Comparison of ENCODE assay signal across 21 cellular contexts in the genomic region with DNA sequence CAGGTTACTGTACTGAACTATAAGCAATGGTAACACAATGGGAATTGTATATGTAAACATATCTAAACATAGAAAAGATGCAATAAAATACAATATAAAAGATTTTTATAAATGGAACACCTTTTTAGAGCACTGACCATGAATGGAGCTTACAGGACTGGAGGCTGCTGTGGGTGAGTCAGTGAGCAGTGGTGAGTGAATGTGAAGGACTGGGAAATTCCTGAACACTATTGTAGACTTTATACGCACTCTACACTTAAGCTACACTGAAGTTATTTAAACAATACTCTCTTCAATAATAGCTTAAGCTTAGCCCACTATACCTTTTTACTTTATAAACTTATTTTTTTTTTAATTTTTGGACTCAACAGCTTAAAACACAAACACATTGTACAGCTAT.
"Had no signal": no experiment of that assay in that cellular context is flagged by ENCODE, and none has a peak within 500 bp of the region (broad histone marks: within the 10 kb centered on the region; RNA-seq: fewer than 3 reads in every experiment).

No MANE protein-coding gene starts in this region.

- H3K4me3 Mint-ChIP-seq: activated CD8-positive, alpha-beta memory T cell treated with anti-CD3 and anti-CD28 coated beads, Interleukin-2, amount 10 ng/mL, durations not matched to agents 7 days and 5 days; activated naive CD8-positive, alpha-beta T cell treated with anti-CD3 and anti-CD28 coated beads for 36 hours; activated T-cell treated with anti-CD3 and anti-CD28 coated beads, Interleukin-2, amount 50 U/mL, for 4 hours; central memory CD8-positive, alpha-beta T cell; memory B cell; natural killer cell treated with Interleukin-12 subunit alpha and Interleukin-12 subunit beta and Interleukin-15 and Interleukin-18, amount 100 ng/mL, for 72 hours; stimulated activated effector memory CD8-positive, alpha-beta T cell treated with anti-CD3 and anti-CD28 coated beads, Interleukin-12 subunit alpha, Interleukin-12 subunit beta, amount 100 ng/mL, for 72 hours; T-helper 2 cell treated with Interferon-gamma antibody and Interleukin-4, amounts not matched to agents 5 μg/mL and 100 μg/mL, for 36 hours had no signal

- H3K36me3 Mint-ChIP-seq: memory B cell; natural killer cell treated with Interleukin-12 subunit alpha and Interleukin-12 subunit beta and Interleukin-15 and Interleukin-18, amount 100 ng/mL, for 72 hours; stimulated activated effector memory CD8-positive, alpha-beta T cell treated with anti-CD3 and anti-CD28 coated beads, Interleukin-12 subunit alpha, Interleukin-12 subunit beta, amount 100 ng/mL, for 72 hours had no signal

- H3K9me3 Mint-ChIP-seq: activated naive CD8-positive, alpha-beta T cell treated with anti-CD3 and anti-CD28 coated beads for 36 hours; activated T-cell treated with anti-CD3 and anti-CD28 coated beads, Interleukin-2, amount 50 U/mL, for 4 hours; central memory CD8-positive, alpha-beta T cell; natural killer cell treated with Interleukin-12 subunit alpha and Interleukin-12 subunit beta and Interleukin-15 and Interleukin-18, amount 100 ng/mL, for 72 hours; stimulated activated effector memory CD8-positive, alpha-beta T cell treated with anti-CD3 and anti-CD28 coated beads, Interleukin-12 subunit alpha, Interleukin-12 subunit beta, amount 100 ng/mL, for 72 hours; T-helper 2 cell treated with Interferon-gamma antibody and Interleukin-4, amounts not matched to agents 5 μg/mL and 100 μg/mL, for 36 hours had no signal

- H3K4me1 ChIP-seq: right lobe of liver, tibial artery, uterus had no signal

- H3K36me3 ChIP-seq: right lobe of liver, tibial artery, uterus had no signal

- H3K27me3 Mint-ChIP-seq: activated CD8-positive, alpha-beta memory T cell treated with anti-CD3 and anti-CD28 coated beads, Interleukin-2, amount 10 ng/mL, durations not matched to agents 7 days and 5 days; activated naive CD8-positive, alpha-beta T cell treated with anti-CD3 and anti-CD28 coated beads for 36 hours; central memory CD8-positive, alpha-beta T cell; memory B cell; natural killer cell treated with Interleukin-12 subunit alpha and Interleukin-12 subunit beta and Interleukin-15 and Interleukin-18, amount 100 ng/mL, for 72 hours had no signal

- H3K27ac ChIP-seq: epithelial cell of prostate, right lobe of liver, tibial artery, uterus had no signal

- H3K27me3 ChIP-seq: right lobe of liver, tibial artery, uterus had no signal

- H3K4me1 Mint-ChIP-seq: central memory CD8-positive, alpha-beta T cell; memory B cell had no signal

- H3K27ac Mint-ChIP-seq: activated CD8-positive, alpha-beta memory T cell treated with anti-CD3 and anti-CD28 coated beads, Interleukin-2, amount 10 ng/mL, durations not matched to agents 7 days and 5 days; activated naive CD8-positive, alpha-beta T cell treated with anti-CD3 and anti-CD28 coated beads for 36 hours; memory B cell; natural killer cell treated with Interleukin-12 subunit alpha and Interleukin-12 subunit beta and Interleukin-15 and Interleukin-18, amount 100 ng/mL, for 72 hours; progenitor cell of endocrine pancreas; stimulated activated effector memory CD8-positive, alpha-beta T cell treated with anti-CD3 and anti-CD28 coated beads, Interleukin-12 subunit alpha, Interleukin-12 subunit beta, amount 100 ng/mL, for 72 hours; T-helper 2 cell treated with Interferon-gamma antibody and Interleukin-4, amounts not matched to agents 5 μg/mL and 100 μg/mL, for 36 hours had no signal

- DNase-seq: activated CD4-positive, alpha-beta T cell treated with anti-CD3 and anti-CD28 coated beads, Interleukin-2, amount 50 U/mL, for 48 hours; activated CD4-positive, CD25-positive, alpha-beta regulatory T cell treated with anti-CD3 and anti-CD28 coated beads, Interleukin-2, amount 50 U/mL, for 72 hours; activated CD8-positive, alpha-beta memory T cell treated with anti-CD3 and anti-CD28 coated beads, Interleukin-2, amount 10 ng/mL, durations not matched to agents 7 days and 5 days; activated gamma-delta T cell treated with Interleukin-2 at 50 U/mL for 16 hours; activated naive CD8-positive, alpha-beta T cell treated with anti-CD3 and anti-CD28 coated beads for 36 hours; activated T-cell treated with anti-CD3 and anti-CD28 coated beads, Interleukin-2, amount 50 U/mL, for 4 hours; aorta; cortex of kidney; effector memory CD4-positive, alpha-beta T cell; hippocampal formation; nucleus accumbens; right lobe of liver; tibial artery; uterus had no signal

- H3K9me3 ChIP-seq: right lobe of liver, tibial artery, uterus had no signal

- H3K4me3 ChIP-seq: right lobe of liver, tibial artery, uterus had no signal

- ATAC-seq: activated CD8-positive, alpha-beta memory T cell treated with anti-CD3 and anti-CD28 coated beads, Interleukin-2, amount 10 ng/mL, durations not matched to agents 7 days and 5 days; activated T-cell treated with anti-CD3 and anti-CD28 coated beads, Interleukin-2, amount 50 U/mL, for 4 hours; natural killer cell treated with Interleukin-12 subunit alpha and Interleukin-12 subunit beta and Interleukin-15 and Interleukin-18, amount 100 ng/mL, for 72 hours; right lobe of liver; stimulated activated effector memory CD8-positive, alpha-beta T cell treated with anti-CD3 and anti-CD28 coated beads, Interleukin-12 subunit alpha, Interleukin-12 subunit beta, amount 100 ng/mL, for 72 hours had no signal
